Comparison of ENCODE assay signal across 8 cellular contexts in genomic region chr17:81040791-81041337, GRCh38. TPM values are rescaled to one million over a fixed set of nuclear protein-coding genes. Genes with fewer than 3 reads are reported as not detected.
A peak's percentile ranks its signal among the peaks of the same experiment; 100 is the strongest.
DNase-seq lines count a peak whose midpoint lies in the region; ATAC-seq and TF ChIP-seq lines count a peak whose summit lies in the region.

No MANE protein-coding gene starts in this region.

- no peaks in the 10 kb centered on the region for H3K27me3 ChIP-seq in left ventricle myocardium inferior (ENCODE audit: low read depth)
- H3K27me3 ChIP-seq in upper lobe of left lung, result no peaks in the 10 kb centered on the region

- TF ChIP-seq CTCF in left ventricle myocardium inferior (IDR thresholded peaks at IDR 0.05; ENCODE audit: borderline replicate concordance) (peak; percentile 42), fibroblast of villous mesenchyme (IDR thresholded peaks at IDR 0.05; ENCODE audit: insufficient read depth, low read depth, low read length) (peak; percentile 52), upper lobe of left lung (IDR thresholded peaks at IDR 0.05) (peak; percentile 38 to 60 (median 44))

- no peak for TF ChIP-seq EP300 in upper lobe of left lung (IDR thresholded peaks at IDR 0.05)

- H3K4me3 ChIP-seq in left ventricle myocardium inferior (no peak overlapping the region), fibroblast of villous mesenchyme (ENCODE audit: low read depth, low read length) (no peak overlapping the region), upper lobe of left lung (peak overlapping the region in 1 of 4 donors; percentile 10)

- H3K36me3 ChIP-seq in left ventricle myocardium inferior (no peaks in the 10 kb centered on the region), upper lobe of left lung (peaks cover 0 to 4% (median 0%) of the 10 kb centered on the region in 4 donors)

- no peak for TF ChIP-seq POLR2A in upper lobe of left lung (IDR thresholded peaks at IDR 0.05)

- peaks cover 98% of the 10 kb centered on the region for H3K4me1 ChIP-seq in left ventricle myocardium inferior
- peaks cover 76 to 93% (median 91%) of the 10 kb centered on the region in 4 donors for H3K4me1 ChIP-seq in upper lobe of left lung

- intact Hi-C loops in left ventricle myocardium inferior (cut with micrococcal nuclease) (no loop called here), Right ventricle myocardium superior (cut with DNase I) (no loop called here)

- no peak overlapping the region for H3K27ac ChIP-seq in left ventricle myocardium inferior (replicated peaks)
- H3K27ac ChIP-seq in upper lobe of left lung, result peak overlapping the region in 3 of 4 donors; percentile 88 to 91 (median 91)

- H3K9me3 ChIP-seq in left ventricle myocardium inferior (replicated peaks) (no peaks in the 10 kb centered on the region), upper lobe of left lung (no peaks in the 10 kb centered on the region)

- DNase-seq in left ventricle myocardium inferior (no peak), Right ventricle myocardium superior (no peak), fibroblast of villous mesenchyme (ENCODE audit: low read depth) (no peak), upper lobe of left lung (peak in 1 of 2 donors; percentile 52), glomerular visceral epithelial cell (ENCODE audit: extremely low spot score) (no peak), medulla oblongata (ENCODE audit: extremely low spot score) (no peak), NCI-H2107 (lab: John Stamatoyannopoulos, UW) (no peak)

- 30 to 43% methylated on average over 6 of the region's 6 CpGs for WGBS in upper lobe of left lung, 2 donors

- ATAC-seq in Right ventricle myocardium superior (ENCODE audit: poor library complexity), result no peak
- ATAC-seq in SK-N-SH treated with all-trans-retinoic acid at 6 μM for 48 hours, result peak; percentile 61
- no peak for ATAC-seq in upper lobe of left lung (ENCODE audit: low FRiP score in 2 of 2)

TF ChIP-seq in SK-N-SH treated with all-trans-retinoic acid at 6 μM for 48 hours, 23 proteins besides CTCF, POLR2A, EP300 and RAD21:
- peak; percentile 34; the same call in 1 of the 2 replicates for TF ChIP-seq PATZ1 (CRISPR knock-in tag; IDR thresholded peaks at IDR 0.05; ENCODE audit: borderline replicate concordance)
- no peak for TF ChIP-seq ZC3H10 (CRISPR knock-in tag; IDR thresholded peaks at IDR 0.05)

RNA-seq across cellular contexts. Expression of gene BAIAP2, which starts 5.9 kb away (rescaled TPM):
- total RNA-seq in left ventricle myocardium inferior, result 27.9 TPM
- total RNA-seq in Right ventricle myocardium superior, result 34.7 TPM
- 12.6 and 25.0 TPM in 2 replicates for total RNA-seq in fibroblast of villous mesenchyme
- total RNA-seq in upper lobe of left lung, result 100 to 1,000 TPM in 5 of 6 donors, 10 to 100 TPM in 1; 90.7 to 231 (median 123) TPM

RNA-seq across cellular contexts. Expression of gene CHMP6, which starts 49.2 kb away (rescaled TPM):
- total RNA-seq in left ventricle myocardium inferior (15.9 TPM), Right ventricle myocardium superior (13.6 TPM), fibroblast of villous mesenchyme (19.4 and 24.2 TPM in 2 replicates), upper lobe of left lung (10 to 100 TPM; 29.5 to 75.4 (median 34.8) TPM)
